In genomic region chr10:119597405-119598186, GRCh38 we compare ENCODE assay signal across 8 cellular contexts. TPM values are rescaled to one million over a fixed set of nuclear protein-coding genes. Genes with fewer than 3 reads are reported as not detected.
A peak's percentile ranks its signal among the peaks of the same experiment; 100 is the strongest.
DNase-seq lines count a peak whose midpoint lies in the region; ATAC-seq and TF ChIP-seq lines count a peak whose summit lies in the region.

No MANE protein-coding gene starts in this region.

- H3K36me3 Mint-ChIP-seq in CD4-positive, alpha-beta T cell (ENCODE audit: low read depth), result peaks cover 31% of the 10 kb centered on the region
- peaks cover 28% of the 10 kb centered on the region for H3K36me3 Mint-ChIP-seq in activated T-helper 1 cell treated with anti-CD3 and anti-CD28 coated beads, Interleukin-12 subunit alpha, Interleukin-12 subunit beta, Interleukin-2, Interleukin-4 antibody, amounts not matched to agents 30 ng/mL and 10 ng/mL and 1 ng/mL, durations not matched to agents 14 hours and 24 hours and 36 hours (ENCODE audit: low read depth)

- H3K4me3 ChIP-seq in kidney epithelial cell (ENCODE audit: low read depth, low read length) (peak overlapping the region; percentile 43), upper lobe of left lung (peak overlapping the region; percentile 28 to 88 (median 74))

- H3K9me3 Mint-ChIP-seq in CD4-positive, alpha-beta T cell, result no peaks in the 10 kb centered on the region
- no peaks in the 10 kb centered on the region for H3K9me3 Mint-ChIP-seq in activated T-helper 1 cell treated with anti-CD3 and anti-CD28 coated beads, Interleukin-12 subunit alpha, Interleukin-12 subunit beta, Interleukin-2, Interleukin-4 antibody, amounts not matched to agents 30 ng/mL and 10 ng/mL and 1 ng/mL, durations not matched to agents 14 hours and 24 hours and 36 hours

- intact Hi-C loops in CD4-positive, alpha-beta T cell (cut with DNase I, micrococcal nuclease), result loop anchor here (2.0 to 10.0 kb wide), 12 partner anchors 53 to 843 kb away; partner anchors contain the start of genes INPP5F (in 2 of the 2), BAG3 (in 1 of the 2), CACUL1 (in 1 of the 2) and EIF3A (in 1 of the 2)
- intact Hi-C loops in activated T-helper 1 cell treated with anti-CD3 and anti-CD28 coated beads, Interleukin-12 subunit alpha, Interleukin-12 subunit beta, Interleukin-2, Interleukin-4 antibody, amounts not matched to agents 30 ng/mL and 10 ng/mL and 1 ng/mL, durations not matched to agents 14 hours and 24 hours and 36 hours (cut with micrococcal nuclease), result loop anchor here (1.0 to 5.0 kb wide), 12 partner anchors 54 to 842 kb away; partner anchors contain the start of genes BAG3, EIF3A, GRK5 and PRDX3

- peaks cover 32 to 40% (median 35%) of the 10 kb centered on the region in 4 donors for H3K4me1 ChIP-seq in upper lobe of left lung

- no peak for TF ChIP-seq POLR2A in upper lobe of left lung (IDR thresholded peaks at IDR 0.05)

- DNase-seq in CD4-positive, alpha-beta T cell, result no peak
- no peak for DNase-seq in activated T-helper 1 cell treated with anti-CD3 and anti-CD28 coated beads, Interleukin-12 subunit alpha, Interleukin-12 subunit beta, Interleukin-2, Interleukin-4 antibody, amounts not matched to agents 30 ng/mL and 10 ng/mL and 1 ng/mL, durations not matched to agents 14 hours and 24 hours and 36 hours (ENCODE audit: low spot score)
- no peak for DNase-seq in kidney epithelial cell (ENCODE audit: low read depth)
- DNase-seq in upper lobe of left lung, result no peak
- no peak for DNase-seq in ureter (ENCODE audit: low spot score)

- ATAC-seq in CD4-positive, alpha-beta T cell (ENCODE audit: poor library complexity), result peak; percentile 11
- ATAC-seq in GM21723 (IDR thresholded peaks at IDR 0.05; ENCODE audit: unreplicated experiment) (peak; percentile 23), upper lobe of left lung (ENCODE audit: low FRiP score in 2 of 2) (no peak), HG02840 (IDR thresholded peaks at IDR 0.05; ENCODE audit: low FRiP score, unreplicated experiment) (no peak), HG03039 (IDR thresholded peaks at IDR 0.05; ENCODE audit: unreplicated experiment) (no peak)

- H3K36me3 ChIP-seq in kidney epithelial cell (ENCODE audit: control insufficient read depth, insufficient read depth, low read length), result no peaks in the 10 kb centered on the region
- peaks cover 0 to 4% (median 0%) of the 10 kb centered on the region in 4 donors for H3K36me3 ChIP-seq in upper lobe of left lung

- H3K27ac Mint-ChIP-seq in CD4-positive, alpha-beta T cell, result peak overlapping the region; percentile 95
- H3K27ac Mint-ChIP-seq in activated T-helper 1 cell treated with anti-CD3 and anti-CD28 coated beads, Interleukin-12 subunit alpha, Interleukin-12 subunit beta, Interleukin-2, Interleukin-4 antibody, amounts not matched to agents 30 ng/mL and 10 ng/mL and 1 ng/mL, durations not matched to agents 14 hours and 24 hours and 36 hours, result peak overlapping the region; percentile 90

- no peak for TF ChIP-seq EP300 in upper lobe of left lung (IDR thresholded peaks at IDR 0.05)

- CTCF ChIA-PET in CD4-positive, alpha-beta T cell (lab: Charles Lee), result interaction anchor here (1.3 to 1.6 kb wide), 2 partner anchors 89 to 128 kb away, joined by 3 to 4 read pairs; partner anchors contain the start of gene INPP5F

- H3K9me3 ChIP-seq in CD4-positive, alpha-beta T cell (ENCODE audit: control insufficient read depth, low read length), result no peaks in the 10 kb centered on the region
- H3K9me3 ChIP-seq in upper lobe of left lung, result no peaks in the 10 kb centered on the region

- H3K27me3 ChIP-seq in CD4-positive, alpha-beta T cell (ENCODE audit: control insufficient read depth, insufficient read depth, low read length), result no peaks in the 10 kb centered on the region
- H3K27me3 ChIP-seq in kidney epithelial cell (ENCODE audit: control insufficient read depth, insufficient read depth, low read length) (no peaks in the 10 kb centered on the region), upper lobe of left lung (no peaks in the 10 kb centered on the region)

- peaks cover 57% of the 10 kb centered on the region for H3K4me1 Mint-ChIP-seq in CD4-positive, alpha-beta T cell (ENCODE audit: low read depth)
- H3K4me1 Mint-ChIP-seq in activated T-helper 1 cell treated with anti-CD3 and anti-CD28 coated beads, Interleukin-12 subunit alpha, Interleukin-12 subunit beta, Interleukin-2, Interleukin-4 antibody, amounts not matched to agents 30 ng/mL and 10 ng/mL and 1 ng/mL, durations not matched to agents 14 hours and 24 hours and 36 hours (ENCODE audit: low read depth), result peaks cover 43% of the 10 kb centered on the region

- POLR2A ChIA-PET in CD4-positive, alpha-beta T cell (lab: Charles Lee), result interaction anchor here (0.9 to 2.7 kb wide), 6 partner anchors 15 to 432 kb away, joined by 3 to 20 read pairs (median 4); partner anchors contain the start of genes BAG3 and SFXN4

- H3K27me3 Mint-ChIP-seq in CD4-positive, alpha-beta T cell, result no peaks in the 10 kb centered on the region
- no peaks in the 10 kb centered on the region for H3K27me3 Mint-ChIP-seq in activated T-helper 1 cell treated with anti-CD3 and anti-CD28 coated beads, Interleukin-12 subunit alpha, Interleukin-12 subunit beta, Interleukin-2, Interleukin-4 antibody, amounts not matched to agents 30 ng/mL and 10 ng/mL and 1 ng/mL, durations not matched to agents 14 hours and 24 hours and 36 hours (ENCODE audit: insufficient read depth)

- no peak for TF ChIP-seq CTCF in CD4-positive, alpha-beta T cell (IDR thresholded peaks at IDR 0.05)
- TF ChIP-seq CTCF in kidney epithelial cell (IDR thresholded peaks at IDR 0.05; ENCODE audit: insufficient read depth, low read length, poor library complexity, severe bottlenecking), result no peak
- no peak for TF ChIP-seq CTCF in upper lobe of left lung (IDR thresholded peaks at IDR 0.05)

- peak overlapping the region; percentile 87 for H3K27ac ChIP-seq in CD4-positive, alpha-beta T cell (ENCODE audit: low read depth, low read length)
- H3K27ac ChIP-seq in upper lobe of left lung, result peak overlapping the region; percentile 90 to 99 (median 96)

- H3K4me3 Mint-ChIP-seq in CD4-positive, alpha-beta T cell, result peak overlapping the region; percentile 98
- H3K4me3 Mint-ChIP-seq in activated T-helper 1 cell treated with anti-CD3 and anti-CD28 coated beads, Interleukin-12 subunit alpha, Interleukin-12 subunit beta, Interleukin-2, Interleukin-4 antibody, amounts not matched to agents 30 ng/mL and 10 ng/mL and 1 ng/mL, durations not matched to agents 14 hours and 24 hours and 36 hours, result peak overlapping the region; percentile 91

- WGBS in upper lobe of left lung, 2 donors, result 49 to 61% methylated on average over 16 to 21 of the region's 21 CpGs

RNA-seq across cellular contexts. Expression of gene TIAL1, which starts 0.8 kb away (rescaled TPM):
- 100 to 1,000 TPM; 159 to 174 TPM for total RNA-seq in CD4-positive, alpha-beta T cell
- total RNA-seq in activated T-helper 1 cell treated with anti-CD3 and anti-CD28 coated beads, Interleukin-12 subunit alpha, Interleukin-12 subunit beta, Interleukin-2, Interleukin-4 antibody, amounts not matched to agents 30 ng/mL and 10 ng/mL and 1 ng/mL, durations not matched to agents 14 hours and 24 hours and 36 hours, result 192 and 195 TPM in 2 replicates
- total RNA-seq in kidney epithelial cell, result 43.0 and 49.0 TPM in 2 replicates
- total RNA-seq in upper lobe of left lung, result 100 to 1,000 TPM in 2 of 6 donors, 10 to 100 TPM in 4; 53.3 to 112 (median 87.9) TPM
- total RNA-seq in ureter, result 116 TPM

RNA-seq across cellular contexts. Expression of gene BAG3, which starts 53.6 kb away (rescaled TPM):
- total RNA-seq in CD4-positive, alpha-beta T cell, result 10 to 100 TPM; 65.1 to 65.8 TPM
- 30.4 and 30.5 TPM in 2 replicates for total RNA-seq in activated T-helper 1 cell treated with anti-CD3 and anti-CD28 coated beads, Interleukin-12 subunit alpha, Interleukin-12 subunit beta, Interleukin-2, Interleukin-4 antibody, amounts not matched to agents 30 ng/mL and 10 ng/mL and 1 ng/mL, durations not matched to agents 14 hours and 24 hours and 36 hours
- 30.3 and 43.5 TPM in 2 replicates for total RNA-seq in kidney epithelial cell
- 10 to 100 TPM; 23.0 to 53.8 (median 40.3) TPM for total RNA-seq in upper lobe of left lung
- 46.4 TPM for total RNA-seq in ureter

RNA-seq across cellular contexts. Expression of gene RGS10, which starts 55.1 kb away (rescaled TPM):
- 100 to 1,000 TPM; 132 to 134 TPM for total RNA-seq in CD4-positive, alpha-beta T cell
- 142 and 150 TPM in 2 replicates for total RNA-seq in activated T-helper 1 cell treated with anti-CD3 and anti-CD28 coated beads, Interleukin-12 subunit alpha, Interleukin-12 subunit beta, Interleukin-2, Interleukin-4 antibody, amounts not matched to agents 30 ng/mL and 10 ng/mL and 1 ng/mL, durations not matched to agents 14 hours and 24 hours and 36 hours
- 35.1 and 43.7 TPM in 2 replicates for total RNA-seq in kidney epithelial cell
- 10 to 100 TPM; 11.7 to 39.3 (median 26.5) TPM for total RNA-seq in upper lobe of left lung
- 24.1 TPM for total RNA-seq in ureter

Comparison
In these comparisons a context has a peak if more than half of its experiments do, and no peak if none do; other contexts are left out.
1. ATAC-seq: peak in CD4-positive, alpha-beta T cell (single experiment) and GM21723 (single experiment); none in upper lobe of left lung (0 of 2), HG02840 (single experiment) and HG03039 (single experiment).